Comparison of ENCODE assay signal across 11 cellular contexts in the genomic region with DNA sequence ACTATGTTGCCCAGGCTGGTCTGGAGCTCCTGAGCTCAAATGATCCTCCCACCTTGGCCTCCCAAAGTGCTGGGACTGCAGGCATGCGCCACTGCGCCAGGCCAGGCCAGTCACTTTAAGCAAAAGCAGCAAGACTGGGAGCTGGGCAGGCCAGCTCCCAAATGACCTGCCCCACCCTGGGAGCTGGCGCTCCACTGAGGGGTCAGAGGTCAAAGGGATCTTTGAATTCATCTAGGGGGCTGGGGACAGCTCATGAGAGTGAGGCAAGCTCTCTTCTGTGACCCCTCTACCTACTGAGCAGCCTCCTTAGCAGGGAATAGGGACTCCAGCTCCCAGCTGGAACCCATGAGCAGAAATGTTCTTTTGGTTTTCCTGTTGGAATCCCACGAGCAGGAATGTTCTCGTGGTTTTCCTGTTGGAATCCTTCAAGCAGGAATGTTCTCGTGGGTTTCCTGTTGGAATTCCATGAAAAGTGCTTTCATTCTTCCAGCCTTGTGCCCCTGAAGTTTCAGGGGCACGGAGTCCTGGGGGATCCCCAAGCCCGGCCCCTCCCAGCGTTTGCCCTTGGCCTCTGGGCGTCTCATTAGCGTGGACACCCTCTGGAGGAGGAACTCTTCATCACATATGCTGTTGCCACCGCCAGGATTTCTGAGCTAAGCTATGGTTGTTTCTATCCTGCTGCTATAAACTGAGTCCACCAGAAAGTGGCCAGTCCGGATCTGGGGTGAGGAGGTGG.
DNase-seq lines count a peak whose midpoint lies in the region; ATAC-seq and FAIRE-seq lines count a peak whose summit lies in the region.
"Had no signal": no experiment of that assay in that cellular context is flagged by ENCODE, and none has a peak within 500 bp of the region (broad histone marks: within the 10 kb centered on the region; RNA-seq: fewer than 3 reads in every experiment).

No MANE protein-coding gene starts in this region.

- FAIRE-seq in small intestine (lab: Jason Lieb, UNC): no peak

- no peaks in the 10 kb centered on the region for H3K36me3 Mint-ChIP-seq in activated T-helper 17 cell treated with anti-CD3 and anti-CD28 coated beads, Interleukin-2, amount 50 U/mL, for 72 hours (ENCODE audit: low read depth)

- H3K9me3 Mint-ChIP-seq in activated T-helper 17 cell treated with anti-CD3 and anti-CD28 coated beads, Interleukin-2, amount 50 U/mL, for 72 hours: no peaks in the 10 kb centered on the region

- peaks cover 5% of the 10 kb centered on the region for H3K4me1 Mint-ChIP-seq in activated T-helper 17 cell treated with anti-CD3 and anti-CD28 coated beads, Interleukin-2, amount 50 U/mL, for 72 hours

- 49 to 55% methylated on average over 13 of the region's 13 CpGs for WGBS in GM23248 (ENCODE audit: low coverage in 1 of 2, low lambda C conversion rate in 2 of 2, missing lambda C conversion rate in 2 of 2), 2 experiments
- 62 to 69% (median 63%) methylated on average over 13 of the region's 13 CpGs for WGBS in small intestine, 3 donors

- H3K27ac ChIP-seq in GM23248 (no peak overlapping the region; the same call in 1 of the 2 replicates), skin epidermis (peak overlapping the region in 17 of 21 experiments; percentile 13 to 86 (median 60)), small intestine (ENCODE audit: low read depth in 1 of 2, low read length in 1 of 2) (peak overlapping the region in 1 of 2 donors; percentile 29)

- no peaks in the 10 kb centered on the region for H4K20me1 ChIP-seq in GM23248 (ENCODE audit: insufficient read depth)

- H3K9me3 ChIP-seq in GM23248 (ENCODE audit: low read depth) (no peaks in the 10 kb centered on the region), small intestine (ENCODE audit: control insufficient read depth, low read depth) (no peaks in the 10 kb centered on the region)

- H3K27ac Mint-ChIP-seq in activated T-helper 17 cell treated with anti-CD3 and anti-CD28 coated beads, Interleukin-2, amount 50 U/mL, for 72 hours: no peak overlapping the region
- H3K27ac Mint-ChIP-seq: nephron progenitor cell had no signal

- H2AFZ ChIP-seq in GM23248: peak overlapping the region; percentile 21; the same call in 1 of the 2 replicates

- in situ Hi-C loops in GM23248 (cut with MboI): loop anchor here (10.0 kb wide), 1 partner anchor 530 kb away; no protein-coding TSS in a partner anchor

- no peak overlapping the region for H3K9ac ChIP-seq in GM23248

- intact Hi-C loops in head of caudate nucleus (cut with DNase I): loop anchor here (10.0 kb wide), 1 partner anchor 280 kb away; no protein-coding TSS in a partner anchor

- H3K36me3 ChIP-seq in GM23248 (ENCODE audit: low read depth): no peaks in the 10 kb centered on the region
- H3K36me3 ChIP-seq in small intestine (ENCODE audit: control insufficient read depth in 2 of 2, insufficient read depth in 2 of 2, low read length in 2 of 2): no peaks in the 10 kb centered on the region

- no peak for ATAC-seq in GM21825 (IDR thresholded peaks at IDR 0.05; ENCODE audit: unreplicated experiment)
- no peak for ATAC-seq in activated T-helper 17 cell treated with anti-CD3 and anti-CD28 coated beads, Interleukin-2, amount 50 U/mL, for 72 hours (replicated peaks)

- DNase-seq in GM23248 (no peak), astrocyte of the hippocampus (ENCODE audit: low read depth, low spot score) (peak; percentile 81), kidney tubule cell (ENCODE audit: low spot score) (peak; percentile 80), small intestine (no peak), head of caudate nucleus (no peak)
- DNase-seq: cerebellar nuclear complex, NCI-H187, nephron progenitor cell had no signal

- H3F3A ChIP-seq in GM23248 (ENCODE audit: insufficient read depth): peaks cover 28% of the 10 kb centered on the region

- H3K27me3 Mint-ChIP-seq in activated T-helper 17 cell treated with anti-CD3 and anti-CD28 coated beads, Interleukin-2, amount 50 U/mL, for 72 hours: no peaks in the 10 kb centered on the region

- H3K4me3 Mint-ChIP-seq in activated T-helper 17 cell treated with anti-CD3 and anti-CD28 coated beads, Interleukin-2, amount 50 U/mL, for 72 hours: no peak overlapping the region
- H3K4me3 Mint-ChIP-seq: nephron progenitor cell had no signal

- no peak overlapping the region for H3K4me3 ChIP-seq in GM23248
- no peak overlapping the region for H3K4me3 ChIP-seq in skin epidermis
- H3K4me3 ChIP-seq in small intestine (ENCODE audit: low read depth in 1 of 2, low read length in 2 of 2): no peak overlapping the region

- H3K27me3 ChIP-seq in GM23248 (replicated peaks; ENCODE audit: insufficient read depth): no peaks in the 10 kb centered on the region
- no peaks in the 10 kb centered on the region for H3K27me3 ChIP-seq in small intestine (ENCODE audit: control insufficient read depth in 2 of 2, insufficient read depth in 2 of 2, low read length in 2 of 2)

- peak overlapping the region; percentile 18 for H3K4me2 ChIP-seq in GM23248 (ENCODE audit: unreplicated experiment)

- no peaks in the 10 kb centered on the region for H3K9me2 ChIP-seq in GM23248 (ENCODE audit: insufficient read depth)

- H3K4me1 ChIP-seq in GM23248 (ENCODE audit: insufficient read depth) (peaks cover 39% of the 10 kb centered on the region), small intestine (ENCODE audit: control insufficient read depth in 2 of 2, insufficient read depth in 1 of 2, low read depth in 1 of 2, low read length in 1 of 2) (peaks cover 0 to 9% of the 10 kb centered on the region in 2 donors)

- H3K79me2 ChIP-seq in GM23248 (ENCODE audit: insufficient read depth): no peaks in the 10 kb centered on the region

Comparison
In these comparisons a context has a peak if more than half of its experiments do, and no peak if none do; other contexts are left out.
1. DNase-seq: peak in astrocyte of the hippocampus (single experiment) and kidney tubule cell (single experiment); none in GM23248 (single experiment), small intestine (single experiment) and head of caudate nucleus (0 of 42).